In genomic region chr16:28183441-28183840, GRCh38 we compare ENCODE assay signal across 1 cellular context.
TF ChIP-seq lines count a peak whose summit lies in the region.

No MANE protein-coding gene starts in this region.

TF ChIP-seq in HEK293, 187 proteins besides CTCF, POLR2A, EP300 and RAD21 (continued from another document):
- no peak for TF ChIP-seq AEBP2 (tag by site-specific recombination; IDR thresholded peaks at IDR 0.05; ENCODE audit: borderline replicate concordance)
- no peak for TF ChIP-seq ZNF792 (tag by site-specific recombination; IDR thresholded peaks at IDR 0.05)
- TF ChIP-seq ZNF677 (tag by site-specific recombination; IDR thresholded peaks at IDR 0.05), result no peak
- no peak for TF ChIP-seq ZFP3 (tag by site-specific recombination; IDR thresholded peaks at IDR 0.05; ENCODE audit: low read depth)
